17 cellular contexts compared by ENCODE assay signal in genomic region chr1:43981636-43982035, GRCh38.
"Had no signal": no experiment of that assay in that cellular context is flagged by ENCODE, and none has a peak within 500 bp of the region (broad histone marks: within the 10 kb centered on the region; RNA-seq: fewer than 3 reads in every experiment).

No MANE protein-coding gene starts in this region.

- H3K9me3 ChIP-seq: esophagus squamous epithelium, lower lobe of right lung, right atrium auricular region, upper lobe of left lung had no signal

- H3K27me3 ChIP-seq: esophagus squamous epithelium, right atrium auricular region, upper lobe of left lung had no signal

- H3K4me3 ChIP-seq: lower lobe of right lung, right atrium auricular region, upper lobe of left lung had no signal

- H3K27ac Mint-ChIP-seq: activated CD4-positive, alpha-beta memory T cell treated with anti-CD3 and anti-CD28 coated beads for 36 hours; activated naive CD8-positive, alpha-beta T cell; stimulated activated naive CD8-positive, alpha-beta T cell treated with anti-CD3 and anti-CD28 coated beads, Interleukin-15, amount 100 ng/mL, for 72 hours; T-helper 17 cell had no signal

- H3K27me3 Mint-ChIP-seq: activated CD4-positive, alpha-beta memory T cell treated with anti-CD3 and anti-CD28 coated beads for 36 hours; activated naive CD8-positive, alpha-beta T cell; central memory CD8-positive, alpha-beta T cell; stimulated activated naive CD8-positive, alpha-beta T cell treated with anti-CD3 and anti-CD28 coated beads, Interleukin-15, amount 100 ng/mL, for 72 hours; T-helper 17 cell had no signal

- H3K9me3 Mint-ChIP-seq: activated CD4-positive, alpha-beta memory T cell treated with anti-CD3 and anti-CD28 coated beads for 36 hours; central memory CD8-positive, alpha-beta T cell; stimulated activated naive CD8-positive, alpha-beta T cell treated with anti-CD3 and anti-CD28 coated beads, Interleukin-15, amount 100 ng/mL, for 72 hours had no signal

- ATAC-seq: lower lobe of right lung; stimulated activated naive CD8-positive, alpha-beta T cell treated with anti-CD3 and anti-CD28 coated beads, Interleukin-15, amount 100 ng/mL, for 72 hours; T-helper 17 cell had no signal

- DNase-seq: activated CD4-positive, alpha-beta memory T cell treated with anti-CD3 and anti-CD28 coated beads for 36 hours; activated gamma-delta T cell; activated T-cell treated with anti-CD3 and anti-CD28 coated beads, Interleukin-2, amount 50 U/mL, for 48 hours; amniotic stem cell; cortex of kidney; effector CD4-positive, alpha-beta T cell; esophagus squamous epithelium; lower lobe of right lung; midbrain; nucleus accumbens; stimulated activated naive CD8-positive, alpha-beta T cell treated with anti-CD3 and anti-CD28 coated beads, Interleukin-15, amount 100 ng/mL, for 72 hours; T-helper 17 cell; WERI-Rb-1 had no signal

- H3K27ac ChIP-seq: lower lobe of right lung, right atrium auricular region, WERI-Rb-1 had no signal

- H3K4me3 Mint-ChIP-seq: activated CD4-positive, alpha-beta memory T cell treated with anti-CD3 and anti-CD28 coated beads for 36 hours; activated naive CD8-positive, alpha-beta T cell; central memory CD8-positive, alpha-beta T cell; stimulated activated naive CD8-positive, alpha-beta T cell treated with anti-CD3 and anti-CD28 coated beads, Interleukin-15, amount 100 ng/mL, for 72 hours had no signal
